In genomic region chr7:2530076-2530967, GRCh38 we compare ENCODE assay signal across 9 cellular contexts. TPM values are rescaled to one million over a fixed set of nuclear protein-coding genes. Genes with fewer than 3 reads are reported as not detected.
DNase-seq lines count a peak whose midpoint lies in the region; FAIRE-seq and TF ChIP-seq lines count a peak whose summit lies in the region.
"Had no signal": no experiment of that assay in that cellular context is flagged by ENCODE, and none has a peak within 500 bp of the region (broad histone marks: within the 10 kb centered on the region; RNA-seq: fewer than 3 reads in every experiment).

No MANE protein-coding gene starts in this region.

- FAIRE-seq in H54 (lab: Jason Lieb, UNC) (no peak), kidney (lab: Jason Lieb, UNC) (no peak)

- peaks cover 34% of the 10 kb centered on the region for H3K36me3 ChIP-seq in BE2C
- peaks cover 0 to 3% of the 10 kb centered on the region in 2 donors for H3K36me3 ChIP-seq in kidney (ENCODE audit: control insufficient read depth in 1 of 2, insufficient read depth in 2 of 2, low read length in 2 of 2)
- H3K36me3 ChIP-seq: cardiac muscle cell had no signal

- TF ChIP-seq POLR2A in H54 (IDR thresholded peaks at IDR 0.05; ENCODE audit: low read depth, low read length), result no peak

- H3K27ac ChIP-seq in kidney (ENCODE audit: low read depth in 2 of 2, low read length in 2 of 2), result no peak overlapping the region

- TF ChIP-seq CTCF in BE2C (IDR thresholded peaks at IDR 0.05; ENCODE audit: low read depth, low read length) (no peak), kidney (IDR thresholded peaks at IDR 0.05; ENCODE audit: borderline replicate concordance, extremely low read depth, insufficient read depth) (no peak)

- intact Hi-C loops in kidney (cut with DNase I), result no loop called here

- DNase-seq in BE2C (peak; percentile 18), H54 (ENCODE audit: insufficient read length, low spot score) (peak; percentile 93), RPMI7951 (ENCODE audit: low read depth) (peak; percentile 75), kidney (peak; percentile 82), mesenteric fat pad (ENCODE audit: low spot score) (no peak), DMS114 treated with DMSO at 0.1 percent for 48 hours (lab: John Stamatoyannopoulos, UW; ENCODE audit: unreplicated experiment) (no peak)
- peak; percentile 90 for DNase-seq in activated effector memory CD4-positive, alpha-beta T cell treated with anti-CD3 and anti-CD28 coated beads, Interleukin-2, amount 50 U/mL, for 16 hours
- DNase-seq in stimulated activated CD8-positive, alpha-beta memory T cell treated with anti-CD3 and anti-CD28 coated beads, Interleukin-7, amount 100 ng/mL, for 4 hours (ENCODE audit: low read depth in 2 of 2), result peak; percentile 66 to 82

- H3K9me3 ChIP-seq in BE2C (no peaks in the 10 kb centered on the region), kidney (ENCODE audit: control insufficient read depth in 1 of 2, low read length in 2 of 2) (no peaks in the 10 kb centered on the region)

- H3K4me1 ChIP-seq in BE2C (peaks cover 10% of the 10 kb centered on the region), kidney (ENCODE audit: control insufficient read depth in 1 of 2, insufficient read depth in 1 of 2, low read depth in 1 of 2, low read length in 2 of 2) (peaks cover 0 to 3% of the 10 kb centered on the region in 2 donors)

- no peaks in the 10 kb centered on the region for H3K27me3 ChIP-seq in BE2C
- H3K27me3 ChIP-seq: cardiac muscle cell had no signal

- no peak overlapping the region for H3K9ac ChIP-seq in kidney (ENCODE audit: low read length in 2 of 2)

- H3K4me3 ChIP-seq in BE2C (ENCODE audit: low read depth, low read length) (no peak overlapping the region), kidney (ENCODE audit: low read length in 2 of 2) (no peak overlapping the region)
- H3K4me3 ChIP-seq: cardiac muscle cell had no signal

RNA-seq across cellular contexts. Expression of gene LFNG, which starts 10.7 kb away (rescaled TPM):
- 1.6 TPM for polyA plus RNA-seq in BE2C (2012; ENCODE audit: insufficient read depth, insufficient read length, low read depth)
- total RNA-seq in RPMI7951 (2014; rRNA removed; shearing (Covaris generic)), result 19.1 and 28.5 TPM in 2 replicates
- total RNA-seq in kidney (18.4 TPM), mesenteric fat pad (43.8 TPM)
- polyA plus RNA-seq in kidney (ENCODE audit: insufficient read depth, low read depth, low replicate concordance), result 5.0 TPM

RNA-seq across cellular contexts. Expression of gene BRAT1, which starts 25.0 kb away (rescaled TPM):
- 77.4 TPM for polyA plus RNA-seq in BE2C (2012; ENCODE audit: insufficient read depth, insufficient read length, low read depth)
- total RNA-seq in RPMI7951 (2014; rRNA removed; shearing (Covaris generic)), result 22.6 and 28.8 TPM in 2 replicates
- total RNA-seq in kidney, result 23.7 TPM
- 18.7 TPM for polyA plus RNA-seq in kidney (ENCODE audit: insufficient read depth, low read depth, low replicate concordance)
- 29.8 TPM for total RNA-seq in mesenteric fat pad

RNA-seq across cellular contexts. Expression of gene IQCE, which starts 28.5 kb away (rescaled TPM):
- 4.5 TPM for polyA plus RNA-seq in BE2C (2012; ENCODE audit: insufficient read depth, insufficient read length, low read depth)
- total RNA-seq in RPMI7951 (2014; rRNA removed; shearing (Covaris generic)), result 10.1 and 14.8 TPM in 2 replicates
- total RNA-seq in kidney (27.8 TPM), mesenteric fat pad (14.4 TPM)
- polyA plus RNA-seq in kidney (ENCODE audit: insufficient read depth, low read depth, low replicate concordance), result 6.1 TPM

RNA-seq across cellular contexts. Expression of gene GRIFIN, which starts 54.1 kb away (rescaled TPM):
- polyA plus RNA-seq in BE2C (2012; ENCODE audit: insufficient read depth, insufficient read length, low read depth), result not detected
- not detected in 2 replicates for total RNA-seq in RPMI7951 (2014; rRNA removed; shearing (Covaris generic))
- total RNA-seq in kidney (not detected), mesenteric fat pad (not detected)
- not detected for polyA plus RNA-seq in kidney (ENCODE audit: insufficient read depth, low read depth, low replicate concordance)
- total RNA-seq: cardiac muscle cell had no signal
- polyA plus RNA-seq: cardiac muscle cell had no signal

Comparison
In these comparisons a context has a peak if more than half of its experiments do, and no peak if none do; other contexts are left out.
1. DNase-seq: peak in BE2C (single experiment), H54 (single experiment), RPMI7951 (single experiment), activated effector memory CD4-positive, alpha-beta T cell treated with anti-CD3 and anti-CD28 coated beads, Interleukin-2, amount 50 U/mL, for 16 hours (single experiment), kidney (single experiment) and stimulated activated CD8-positive, alpha-beta memory T cell treated with anti-CD3 and anti-CD28 coated beads, Interleukin-7, amount 100 ng/mL, for 4 hours (2 of 2); none in mesenteric fat pad (single experiment) and DMS114 treated with DMSO at 0.1 percent for 48 hours (single experiment).